In the genomic region with DNA sequence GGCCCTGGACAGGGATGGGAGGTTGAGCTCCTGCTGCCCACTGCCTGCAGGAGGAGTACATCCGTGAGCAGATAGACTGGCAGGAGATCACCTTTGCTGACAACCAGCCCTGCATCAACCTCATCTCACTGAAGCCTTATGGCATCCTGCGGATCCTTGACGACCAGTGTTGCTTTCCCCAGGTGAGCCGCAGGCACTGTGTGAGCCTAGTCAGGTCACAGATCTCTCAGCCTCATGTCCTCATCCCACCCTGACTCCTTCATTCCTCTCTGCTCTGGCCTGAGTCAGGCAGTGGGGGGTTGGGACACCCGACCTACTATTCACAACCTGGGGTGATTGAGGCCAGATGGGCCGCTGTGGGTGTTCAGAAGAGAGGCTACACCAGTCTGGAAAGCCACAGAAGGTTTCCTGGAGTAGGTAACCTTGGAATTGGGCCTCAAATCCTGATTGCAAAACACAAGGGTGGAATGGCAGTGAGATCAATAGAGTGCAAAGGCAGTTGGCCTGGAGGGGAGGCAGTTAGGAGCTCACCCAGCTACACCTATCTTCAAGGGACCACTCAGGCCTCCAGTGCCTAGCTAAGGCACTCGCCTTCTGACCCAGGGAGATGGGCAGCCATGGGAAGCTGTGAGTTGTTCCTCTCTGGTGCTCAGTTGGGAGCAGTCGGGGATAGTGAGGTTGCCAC, we compare ENCODE assay signal across 30 cellular contexts. TPM values are rescaled to one million over a fixed set of nuclear protein-coding genes. Genes with fewer than 3 reads are reported as not detected.
"Had no signal": no experiment of that assay in that cellular context is flagged by ENCODE, and none has a peak within 500 bp of the region (broad histone marks: within the 10 kb centered on the region; RNA-seq: fewer than 3 reads in every experiment).

No MANE protein-coding gene starts in this region.

- DNase-seq: activated CD4-positive, alpha-beta T cell treated with anti-CD3 and anti-CD28 coated beads, Interleukin-2, amount 10 ng/mL, durations not matched to agents 7 days and 5 days; activated CD4-positive, CD25-positive, alpha-beta regulatory T cell; activated CD8-positive, alpha-beta memory T cell treated with anti-CD3 and anti-CD28 coated beads, Interleukin-2, amount 50 U/mL, for 48 hours; activated CD8-positive, alpha-beta T cell treated with anti-CD3 and anti-CD28 coated beads for 36 hours; activated naive CD4-positive, alpha-beta T cell treated with anti-CD3 and anti-CD28 coated beads, Interleukin-2, amount 50 U/mL, for 16 hours; activated naive CD8-positive, alpha-beta T cell treated with anti-CD3 and anti-CD28 coated beads, Interleukin-2, amount 10 ng/mL, durations not matched to agents 7 days and 5 days; activated T-cell treated with anti-CD3 and anti-CD28 coated beads, Interleukin-2, amount 50 U/mL, for 1 hour; adrenal gland; anterior cingulate cortex; caudate nucleus; MG63; MV-4-11; NCI-H1092 treated with DMSO at 0.1 percent for 48 hours; NCI-H1417 treated with DMSO at 0.1 percent for 48 hours; NCI-H1694; NCI-H2029; NCI-H2107; NCI-H2171 treated with DMSO at 0.1 percent for 48 hours; NCI-H226; NCI-H526 treated with DMSO at 0.1 percent for 48 hours; NCI-H82; OCI-M1; RPMI8226; SHP77; SW 1271; T-helper 17 cell; T-helper 9 cell had no signal

- H3K27me3 Mint-ChIP-seq: activated CD4-positive, alpha-beta T cell treated with anti-CD3 and anti-CD28 coated beads, Interleukin-2, amount 10 ng/mL, durations not matched to agents 7 days and 5 days; activated CD8-positive, alpha-beta T cell treated with anti-CD3 and anti-CD28 coated beads for 36 hours; activated naive CD8-positive, alpha-beta T cell treated with anti-CD3 and anti-CD28 coated beads, Interleukin-2, amount 10 ng/mL, durations not matched to agents 7 days and 5 days had no signal

- H3K27ac Mint-ChIP-seq: activated CD4-positive, alpha-beta T cell treated with anti-CD3 and anti-CD28 coated beads, Interleukin-2, amount 10 ng/mL, durations not matched to agents 7 days and 5 days; activated CD8-positive, alpha-beta T cell treated with anti-CD3 and anti-CD28 coated beads for 36 hours; activated naive CD8-positive, alpha-beta T cell treated with anti-CD3 and anti-CD28 coated beads, Interleukin-2, amount 10 ng/mL, durations not matched to agents 7 days and 5 days; T-helper 17 cell had no signal

- H3K36me3 ChIP-seq: adrenal gland, MG63, SJSA1 had no signal

- H3K36me3 Mint-ChIP-seq: activated naive CD8-positive, alpha-beta T cell treated with anti-CD3 and anti-CD28 coated beads, Interleukin-2, amount 10 ng/mL, durations not matched to agents 7 days and 5 days had no signal

- H3K27ac ChIP-seq: adrenal gland, SJSA1 had no signal

- H3K9me3 Mint-ChIP-seq: activated CD4-positive, alpha-beta T cell treated with anti-CD3 and anti-CD28 coated beads, Interleukin-2, amount 10 ng/mL, durations not matched to agents 7 days and 5 days; activated CD8-positive, alpha-beta T cell treated with anti-CD3 and anti-CD28 coated beads for 36 hours; activated naive CD8-positive, alpha-beta T cell treated with anti-CD3 and anti-CD28 coated beads, Interleukin-2, amount 10 ng/mL, durations not matched to agents 7 days and 5 days had no signal

- H3K27me3 ChIP-seq: adrenal gland, MG63, SJSA1 had no signal

- H3K4me3 Mint-ChIP-seq: activated CD4-positive, alpha-beta T cell treated with anti-CD3 and anti-CD28 coated beads, Interleukin-2, amount 10 ng/mL, durations not matched to agents 7 days and 5 days; activated CD8-positive, alpha-beta T cell treated with anti-CD3 and anti-CD28 coated beads for 36 hours; activated naive CD8-positive, alpha-beta T cell treated with anti-CD3 and anti-CD28 coated beads, Interleukin-2, amount 10 ng/mL, durations not matched to agents 7 days and 5 days; T-helper 17 cell had no signal

- H3K9me3 ChIP-seq: adrenal gland, MG63, SJSA1 had no signal

- ATAC-seq: activated CD8-positive, alpha-beta T cell treated with anti-CD3 and anti-CD28 coated beads for 36 hours; Panc1; SK-N-SH treated with all-trans-retinoic acid at 6 μM for 48 hours; T-helper 17 cell had no signal

- H3K4me1 Mint-ChIP-seq: activated naive CD8-positive, alpha-beta T cell treated with anti-CD3 and anti-CD28 coated beads, Interleukin-2, amount 10 ng/mL, durations not matched to agents 7 days and 5 days had no signal

- H3K4me1 ChIP-seq: adrenal gland, SJSA1 had no signal

- H3K4me3 ChIP-seq: adrenal gland, MG63, SJSA1 had no signal

RNA-seq across cellular contexts. Expression of a gene that starts 29.7 kb away (rescaled TPM):
- total RNA-seq: SJSA1 had no signal
